8 cellular contexts compared by ENCODE assay signal in genomic region chr1:234960722-234961467, GRCh38.
A peak's percentile ranks its signal among the peaks of the same experiment; 100 is the strongest.
DNase-seq lines count a peak whose midpoint lies in the region; ATAC-seq and TF ChIP-seq lines count a peak whose summit lies in the region.

No MANE protein-coding gene starts in this region.

- H3K4me3 Mint-ChIP-seq in activated CD4-positive, alpha-beta T cell treated with anti-CD3 and anti-CD28 coated beads, Interleukin-2, amount 10 ng/mL, durations not matched to agents 7 days and 5 days = no peak overlapping the region
- H3K4me3 Mint-ChIP-seq in activated T-helper 1 cell treated with anti-CD3 and anti-CD28 coated beads, Interleukin-12 subunit alpha, Interleukin-12 subunit beta, Interleukin-2, Interleukin-4 antibody, amounts not matched to agents 30 ng/mL and 10 ng/mL and 1 ng/mL, durations not matched to agents 14 hours and 24 hours and 36 hours = peak overlapping the region; percentile 73

- CTCF ChIA-PET in activated CD4-positive, alpha-beta T cell treated with anti-CD3 and anti-CD28 coated beads, Interleukin-2, amount 10 ng/mL, durations not matched to agents 7 days and 5 days (lab: Charles Lee) = interaction anchor here (0.7 to 1.5 kb wide), 2 partner anchors 9 to 20 kb away, joined by 3 to 4 read pairs; no protein-coding TSS in a partner anchor

- H3K9me3 ChIP-seq in left lung = no peaks in the 10 kb centered on the region
- H3K9me3 ChIP-seq in tibial nerve = no peaks in the 10 kb centered on the region

- ATAC-seq in left lung (peak; percentile 60), HG03280 (IDR thresholded peaks at IDR 0.05; ENCODE audit: unreplicated experiment) (no peak)

- H3K27me3 Mint-ChIP-seq in activated CD4-positive, alpha-beta T cell treated with anti-CD3 and anti-CD28 coated beads, Interleukin-2, amount 10 ng/mL, durations not matched to agents 7 days and 5 days = no peaks in the 10 kb centered on the region
- no peaks in the 10 kb centered on the region for H3K27me3 Mint-ChIP-seq in activated T-helper 1 cell treated with anti-CD3 and anti-CD28 coated beads, Interleukin-12 subunit alpha, Interleukin-12 subunit beta, Interleukin-2, Interleukin-4 antibody, amounts not matched to agents 30 ng/mL and 10 ng/mL and 1 ng/mL, durations not matched to agents 14 hours and 24 hours and 36 hours (ENCODE audit: insufficient read depth)

- no peak for DNase-seq in activated CD4-positive, alpha-beta T cell treated with anti-CD3 and anti-CD28 coated beads, Interleukin-2, amount 10 ng/mL, durations not matched to agents 7 days and 5 days
- no peak for DNase-seq in activated CD4-positive, alpha-beta T cell treated with anti-CD3 and anti-CD28 coated beads, Interleukin-2, amount 50 U/mL, for 4 hours
- no peak for DNase-seq in activated T-helper 1 cell treated with anti-CD3 and anti-CD28 coated beads, Interleukin-12 subunit alpha, Interleukin-12 subunit beta, Interleukin-2, Interleukin-4 antibody, amounts not matched to agents 30 ng/mL and 10 ng/mL and 1 ng/mL, durations not matched to agents 14 hours and 24 hours and 36 hours (ENCODE audit: low spot score)
- DNase-seq in left lung (peak; percentile 50 to 55), tibial nerve (ENCODE audit: low spot score in 2 of 2) (no peak), GM20000 (ENCODE audit: low spot score) (no peak)
- DNase-seq in activated effector memory CD4-positive, alpha-beta T cell treated with anti-CD3 and anti-CD28 coated beads, Interleukin-2, amount 50 U/mL, for 16 hours = no peak

- peaks cover 84% of the 10 kb centered on the region for H3K4me1 Mint-ChIP-seq in activated CD4-positive, alpha-beta T cell treated with anti-CD3 and anti-CD28 coated beads, Interleukin-2, amount 10 ng/mL, durations not matched to agents 7 days and 5 days
- peaks cover 88% of the 10 kb centered on the region for H3K4me1 Mint-ChIP-seq in activated T-helper 1 cell treated with anti-CD3 and anti-CD28 coated beads, Interleukin-12 subunit alpha, Interleukin-12 subunit beta, Interleukin-2, Interleukin-4 antibody, amounts not matched to agents 30 ng/mL and 10 ng/mL and 1 ng/mL, durations not matched to agents 14 hours and 24 hours and 36 hours (ENCODE audit: low read depth)

- H3K9me3 Mint-ChIP-seq in activated CD4-positive, alpha-beta T cell treated with anti-CD3 and anti-CD28 coated beads, Interleukin-2, amount 10 ng/mL, durations not matched to agents 7 days and 5 days = no peaks in the 10 kb centered on the region
- H3K9me3 Mint-ChIP-seq in activated T-helper 1 cell treated with anti-CD3 and anti-CD28 coated beads, Interleukin-12 subunit alpha, Interleukin-12 subunit beta, Interleukin-2, Interleukin-4 antibody, amounts not matched to agents 30 ng/mL and 10 ng/mL and 1 ng/mL, durations not matched to agents 14 hours and 24 hours and 36 hours = no peaks in the 10 kb centered on the region

- H3K27me3 ChIP-seq in left lung = no peaks in the 10 kb centered on the region
- H3K27me3 ChIP-seq in tibial nerve = no peaks in the 10 kb centered on the region

- H3K36me3 Mint-ChIP-seq in activated CD4-positive, alpha-beta T cell treated with anti-CD3 and anti-CD28 coated beads, Interleukin-2, amount 10 ng/mL, durations not matched to agents 7 days and 5 days (ENCODE audit: low read depth) = peaks cover 11% of the 10 kb centered on the region
- peaks cover 15% of the 10 kb centered on the region for H3K36me3 Mint-ChIP-seq in activated T-helper 1 cell treated with anti-CD3 and anti-CD28 coated beads, Interleukin-12 subunit alpha, Interleukin-12 subunit beta, Interleukin-2, Interleukin-4 antibody, amounts not matched to agents 30 ng/mL and 10 ng/mL and 1 ng/mL, durations not matched to agents 14 hours and 24 hours and 36 hours (ENCODE audit: low read depth)

- peaks cover 48 to 96% of the 10 kb centered on the region in 2 donors for H3K4me1 ChIP-seq in left lung
- H3K4me1 ChIP-seq in tibial nerve = peaks cover 0 to 83% (median 46%) of the 10 kb centered on the region in 4 donors

- TF ChIP-seq POLR2A in tibial nerve (IDR thresholded peaks at IDR 0.05) = no peak

- intact Hi-C loops in activated T-helper 1 cell treated with anti-CD3 and anti-CD28 coated beads, Interleukin-12 subunit alpha, Interleukin-12 subunit beta, Interleukin-2, Interleukin-4 antibody, amounts not matched to agents 30 ng/mL and 10 ng/mL and 1 ng/mL, durations not matched to agents 14 hours and 24 hours and 36 hours (cut with micrococcal nuclease) = loop anchor here (5.0 kb wide), 1 partner anchor 366 kb away; the partner anchor contains the start of genes ARID4B and GGPS1
- intact Hi-C loops in left lung (cut with DNase I) = loop anchor here in 1 of 2 donors (5.0 kb wide), 1 partner anchor 39 kb away; no protein-coding TSS in a partner anchor

- TF ChIP-seq CTCF in left lung (IDR thresholded peaks at IDR 0.05) (no peak), tibial nerve (IDR thresholded peaks at IDR 0.05) (no peak), GM20000 (IDR thresholded peaks at IDR 0.05; ENCODE audit: extremely low read depth, missing control alignments) (no peak)

- H3K4me3 ChIP-seq in left lung = no peak overlapping the region
- no peak overlapping the region for H3K4me3 ChIP-seq in tibial nerve

- POLR2A ChIA-PET in activated CD4-positive, alpha-beta T cell treated with anti-CD3 and anti-CD28 coated beads, Interleukin-2, amount 10 ng/mL, durations not matched to agents 7 days and 5 days (lab: Charles Lee) = interaction anchor here (0.5 kb wide), 1 partner anchor 64 kb away, joined by 4 read pairs; no protein-coding TSS in a partner anchor

- peak overlapping the region; percentile 88 to 92 for H3K27ac ChIP-seq in left lung
- peak overlapping the region in 3 of 4 donors; percentile 51 to 85 (median 83) for H3K27ac ChIP-seq in tibial nerve

- H3K27ac Mint-ChIP-seq in activated CD4-positive, alpha-beta T cell treated with anti-CD3 and anti-CD28 coated beads, Interleukin-2, amount 10 ng/mL, durations not matched to agents 7 days and 5 days = peak overlapping the region; percentile 94
- H3K27ac Mint-ChIP-seq in activated T-helper 1 cell treated with anti-CD3 and anti-CD28 coated beads, Interleukin-12 subunit alpha, Interleukin-12 subunit beta, Interleukin-2, Interleukin-4 antibody, amounts not matched to agents 30 ng/mL and 10 ng/mL and 1 ng/mL, durations not matched to agents 14 hours and 24 hours and 36 hours = peak overlapping the region; percentile 93

- 54 to 62% methylated on average over 17 of the region's 17 CpGs for WGBS in tibial nerve, 2 donors

- H3K36me3 ChIP-seq in left lung (no peaks in the 10 kb centered on the region), tibial nerve (no peaks in the 10 kb centered on the region)

- no peak for TF ChIP-seq EP300 in tibial nerve (IDR thresholded peaks at IDR 0.05)

Comparison
In these comparisons a context has a peak if more than half of its experiments do, and no peak if none do; other contexts are left out.
1. DNase-seq: peak in left lung (2 of 2); none in activated CD4-positive, alpha-beta T cell treated with anti-CD3 and anti-CD28 coated beads, Interleukin-2, amount 10 ng/mL, durations not matched to agents 7 days and 5 days (single experiment), activated CD4-positive, alpha-beta T cell treated with anti-CD3 and anti-CD28 coated beads, Interleukin-2, amount 50 U/mL, for 4 hours (0 of 2), activated T-helper 1 cell treated with anti-CD3 and anti-CD28 coated beads, Interleukin-12 subunit alpha, Interleukin-12 subunit beta, Interleukin-2, Interleukin-4 antibody, amounts not matched to agents 30 ng/mL and 10 ng/mL and 1 ng/mL, durations not matched to agents 14 hours and 24 hours and 36 hours (single experiment), tibial nerve (0 of 2), activated effector memory CD4-positive, alpha-beta T cell treated with anti-CD3 and anti-CD28 coated beads, Interleukin-2, amount 50 U/mL, for 16 hours (single experiment) and GM20000 (single experiment).